8 cellular contexts compared by ENCODE assay signal in the genomic region with DNA sequence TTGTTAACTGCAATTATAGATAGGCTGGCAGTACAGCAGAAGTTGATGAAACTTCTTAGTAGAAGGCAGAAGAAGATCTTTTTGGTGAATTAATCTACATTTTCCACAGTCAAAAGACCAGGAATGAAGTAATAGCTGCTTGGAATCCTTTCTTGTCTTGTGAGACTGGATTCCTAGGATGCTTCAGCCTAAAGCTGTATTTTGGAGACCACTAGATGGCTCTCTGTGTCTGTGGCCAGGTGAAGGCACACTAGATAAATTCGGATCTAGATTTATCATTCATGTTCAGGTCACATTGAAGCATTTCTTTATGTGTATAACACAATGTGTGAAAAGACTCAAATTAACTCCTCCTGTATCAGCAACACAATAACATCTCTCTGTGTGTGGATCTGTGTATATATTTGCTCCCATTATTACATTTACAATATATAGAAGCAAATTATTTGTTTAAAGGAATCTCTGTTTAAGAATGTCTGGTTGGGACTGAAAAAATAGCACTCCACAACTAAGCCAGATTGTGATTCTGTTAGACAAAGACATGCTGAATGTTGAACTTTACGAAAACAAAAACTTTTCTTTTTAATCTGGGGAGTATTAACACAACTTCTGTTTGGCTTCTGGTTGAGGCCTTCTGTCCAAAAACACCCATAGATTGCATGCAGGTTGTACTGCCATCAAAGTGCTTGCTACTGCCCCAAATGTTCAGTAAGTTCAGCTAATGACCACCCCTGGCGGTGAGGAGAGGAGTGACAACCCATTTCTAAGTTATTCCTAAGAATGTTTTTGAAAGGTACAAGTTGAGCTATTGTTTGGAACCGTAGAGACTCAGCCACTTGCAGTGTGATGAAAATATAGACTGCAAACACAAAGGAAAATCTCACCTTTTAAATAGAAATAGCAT. TPM values are rescaled to one million over a fixed set of nuclear protein-coding genes. Genes with fewer than 3 reads are reported as not detected.
DNase-seq lines count a peak whose midpoint lies in the region; ATAC-seq and TF ChIP-seq lines count a peak whose summit lies in the region.

No MANE protein-coding gene starts in this region.

- TF ChIP-seq CTCF in brain (conservative IDR thresholded peaks at IDR 0.05) = peak; percentile 42 to 70

- H3K9me3 Mint-ChIP-seq in brain = no peaks in the 10 kb centered on the region

- H3K27me3 Mint-ChIP-seq in brain = peaks cover 13% of the 10 kb centered on the region

- H3K27ac Mint-ChIP-seq in brain = no peak overlapping the region

- peaks cover 4% of the 10 kb centered on the region for H3K4me1 Mint-ChIP-seq in brain

- ATAC-seq in GM18498 (IDR thresholded peaks at IDR 0.05; ENCODE audit: unreplicated experiment) (peak; percentile 95), HG02678 (IDR thresholded peaks at IDR 0.05; ENCODE audit: unreplicated experiment) (peak; percentile 96), HG03139 (IDR thresholded peaks at IDR 0.05; ENCODE audit: unreplicated experiment) (no peak), HG02840 (IDR thresholded peaks at IDR 0.05; ENCODE audit: low FRiP score, unreplicated experiment) (no peak)

- peaks cover 4% of the 10 kb centered on the region for H3K36me3 Mint-ChIP-seq in brain

- peak; percentile 35 for DNase-seq in CD1c-positive myeloid dendritic cell (ENCODE audit: extremely low spot score)
- peak; percentile 6 to 54 for DNase-seq in NCI-H1930 (lab: John Stamatoyannopoulos, UW)
- peak; percentile 40 for DNase-seq in midbrain (lab: John Stamatoyannopoulos, UW)

- H3K4me3 Mint-ChIP-seq in brain = no peak overlapping the region

RNA-seq across cellular contexts. Expression of gene GRIN3A, which starts 10.6 kb away (rescaled TPM):
- polyA plus RNA-seq in brain (ENCODE audit: insufficient read depth, low read depth, low replicate concordance) = 0.22 TPM

Comparison
In these comparisons a context has a peak if more than half of its experiments do, and no peak if none do; other contexts are left out.
1. ATAC-seq: peak in GM18498 (single experiment) and HG02678 (single experiment); none in HG03139 (single experiment) and HG02840 (single experiment).
2. Peak in every context shown above with its lines, with median percentiles within 50 percentile points of each other: DNase-seq.